In the genomic region with DNA sequence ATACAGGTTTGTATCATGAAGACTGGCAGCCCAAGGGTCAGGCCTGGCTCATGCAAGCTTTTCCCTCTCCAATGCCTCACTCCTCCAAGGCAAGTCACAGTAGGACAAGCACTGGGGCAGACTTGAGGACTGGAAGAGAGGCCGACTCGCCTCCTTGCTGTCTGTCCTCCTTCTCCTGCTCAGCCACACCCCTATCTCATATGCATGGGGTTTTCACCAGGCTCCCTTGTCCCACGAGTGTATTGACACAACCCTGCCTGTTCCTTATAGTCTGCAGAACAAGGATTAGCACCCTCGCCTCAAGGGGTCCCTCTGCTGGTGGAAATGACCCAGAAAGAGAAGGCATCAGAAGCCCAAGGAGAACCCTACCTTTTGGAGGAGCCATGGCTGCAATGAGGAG, we compare ENCODE assay signal across 8 cellular contexts.
DNase-seq lines count a peak whose midpoint lies in the region; ATAC-seq and TF ChIP-seq lines count a peak whose summit lies in the region.

No MANE protein-coding gene starts in this region.

- no peak for ATAC-seq in stimulated activated naive CD8-positive, alpha-beta T cell treated with anti-CD3 and anti-CD28 coated beads, Interleukin-15, Interleukin-2, amounts not matched to agents 100 U/mL and 50 U/mL, for 24 hours
- no peak for ATAC-seq in stimulated activated naive CD8-positive, alpha-beta T cell treated with anti-CD3 and anti-CD28 coated beads, Interleukin-15, amount 100 ng/mL, for 72 hours
- no peak for ATAC-seq in GM21786 (IDR thresholded peaks at IDR 0.05; ENCODE audit: unreplicated experiment)
- ATAC-seq in HG03039 (IDR thresholded peaks at IDR 0.05; ENCODE audit: unreplicated experiment), result no peak
- ATAC-seq in HG03097 (IDR thresholded peaks at IDR 0.05; ENCODE audit: low FRiP score, unreplicated experiment), result no peak
- ATAC-seq in activated T-helper 17 cell treated with anti-CD3 and anti-CD28 coated beads, Interleukin-2, amount 50 U/mL, for 72 hours (replicated peaks), result no peak

- DNase-seq in stimulated activated naive CD8-positive, alpha-beta T cell treated with anti-CD3 and anti-CD28 coated beads, Interleukin-15, Interleukin-2, amounts not matched to agents 100 U/mL and 50 U/mL, for 24 hours, result peak; percentile 17
- no peak for DNase-seq in stimulated activated naive CD8-positive, alpha-beta T cell treated with anti-CD3 and anti-CD28 coated beads, Interleukin-15, amount 100 ng/mL, for 72 hours
- DNase-seq in NCI-H2171 treated with DMSO at 0.1 percent for 48 hours (lab: John Stamatoyannopoulos, UW), result peak; percentile 31
- peak; percentile 0 for DNase-seq in epithelial cell of esophagus (ENCODE audit: low read depth)

- no peak overlapping the region for H3K27ac Mint-ChIP-seq in stimulated activated naive CD8-positive, alpha-beta T cell treated with anti-CD3 and anti-CD28 coated beads, Interleukin-15, amount 100 ng/mL, for 72 hours
- no peak overlapping the region for H3K27ac Mint-ChIP-seq in activated T-helper 17 cell treated with anti-CD3 and anti-CD28 coated beads, Interleukin-2, amount 50 U/mL, for 72 hours

- H3K36me3 Mint-ChIP-seq in activated T-helper 17 cell treated with anti-CD3 and anti-CD28 coated beads, Interleukin-2, amount 50 U/mL, for 72 hours (ENCODE audit: low read depth), result no peaks in the 10 kb centered on the region

- peaks cover 12 to 14% of the 10 kb centered on the region in 2 donors for H3K9me3 Mint-ChIP-seq in stimulated activated naive CD8-positive, alpha-beta T cell treated with anti-CD3 and anti-CD28 coated beads, Interleukin-15, amount 100 ng/mL, for 72 hours
- H3K9me3 Mint-ChIP-seq in activated T-helper 17 cell treated with anti-CD3 and anti-CD28 coated beads, Interleukin-2, amount 50 U/mL, for 72 hours, result no peaks in the 10 kb centered on the region

- peak; percentile 41 for TF ChIP-seq CTCF in epithelial cell of esophagus (IDR thresholded peaks at IDR 0.05; ENCODE audit: insufficient read depth, low read depth, low read length, missing control alignments)

- H3K4me3 ChIP-seq in epithelial cell of esophagus (ENCODE audit: low read length), result no peak overlapping the region

- H3K4me3 Mint-ChIP-seq in stimulated activated naive CD8-positive, alpha-beta T cell treated with anti-CD3 and anti-CD28 coated beads, Interleukin-15, amount 100 ng/mL, for 72 hours, result no peak overlapping the region
- H3K4me3 Mint-ChIP-seq in activated T-helper 17 cell treated with anti-CD3 and anti-CD28 coated beads, Interleukin-2, amount 50 U/mL, for 72 hours, result no peak overlapping the region

- no peaks in the 10 kb centered on the region for H3K4me1 Mint-ChIP-seq in stimulated activated naive CD8-positive, alpha-beta T cell treated with anti-CD3 and anti-CD28 coated beads, Interleukin-15, amount 100 ng/mL, for 72 hours
- H3K4me1 Mint-ChIP-seq in activated T-helper 17 cell treated with anti-CD3 and anti-CD28 coated beads, Interleukin-2, amount 50 U/mL, for 72 hours, result no peaks in the 10 kb centered on the region

- H3K27me3 Mint-ChIP-seq in stimulated activated naive CD8-positive, alpha-beta T cell treated with anti-CD3 and anti-CD28 coated beads, Interleukin-15, amount 100 ng/mL, for 72 hours, result no peaks in the 10 kb centered on the region
- no peaks in the 10 kb centered on the region for H3K27me3 Mint-ChIP-seq in activated T-helper 17 cell treated with anti-CD3 and anti-CD28 coated beads, Interleukin-2, amount 50 U/mL, for 72 hours

Comparison
In these comparisons a context has a peak if more than half of its experiments do, and no peak if none do; other contexts are left out.
1. DNase-seq: peak in stimulated activated naive CD8-positive, alpha-beta T cell treated with anti-CD3 and anti-CD28 coated beads, Interleukin-15, Interleukin-2, amounts not matched to agents 100 U/mL and 50 U/mL, for 24 hours (single experiment), NCI-H2171 treated with DMSO at 0.1 percent for 48 hours (single experiment) and epithelial cell of esophagus (single experiment); none in stimulated activated naive CD8-positive, alpha-beta T cell treated with anti-CD3 and anti-CD28 coated beads, Interleukin-15, amount 100 ng/mL, for 72 hours (0 of 2).